ENCODE assay signal across 16 cellular contexts in genomic region chr10:86204421-86205045, GRCh38.
DNase-seq lines count a peak whose midpoint lies in the region; ATAC-seq and TF ChIP-seq lines count a peak whose summit lies in the region.
"Had no signal": no experiment of that assay in that cellular context is flagged by ENCODE, and none has a peak within 500 bp of the region (broad histone marks: within the 10 kb centered on the region; RNA-seq: fewer than 3 reads in every experiment).

No MANE protein-coding gene starts in this region.

- DNase-seq in RWPE2 (ENCODE audit: low spot score) (peak; percentile 29), posterior vena cava (ENCODE audit: low spot score) (peak; percentile 67), MM.1S (no peak)
- no peak for DNase-seq in naive thymus-derived CD8-positive, alpha-beta T cell
- DNase-seq: BE2C; CD8-positive, alpha-beta T cell; COR-L47; DMS153; DMS79 treated with DMSO at 0.1 percent for 48 hours; EL; GOT3; H9 had no signal

- H3K79me2 ChIP-seq in MM.1S (ENCODE audit: low read length), result no peaks in the 10 kb centered on the region

- H3K4me3 ChIP-seq in RWPE2 (ENCODE audit: severe bottlenecking), result no peak overlapping the region
- no peak overlapping the region for H3K4me3 ChIP-seq in MM.1S (ENCODE audit: low read length)
- H3K4me3 ChIP-seq: A549 had no signal

- H3K4me1 ChIP-seq in RWPE2 (ENCODE audit: insufficient read depth, poor library complexity, severe bottlenecking) (no peaks in the 10 kb centered on the region), MM.1S (ENCODE audit: low read length) (no peaks in the 10 kb centered on the region)
- H3K4me1 ChIP-seq: A549, BE2C had no signal

- no peaks in the 10 kb centered on the region for H3F3A ChIP-seq in MM.1S (ENCODE audit: insufficient read depth, low read length)

- H2AFZ ChIP-seq in MM.1S (ENCODE audit: low read length), result no peak overlapping the region

- no peak overlapping the region for H3K4me3 Mint-ChIP-seq in naive thymus-derived CD8-positive, alpha-beta T cell
- H3K4me3 Mint-ChIP-seq: CD8-positive, alpha-beta T cell; H9 had no signal

- H4K20me1 ChIP-seq in MM.1S (ENCODE audit: insufficient read depth, low read length), result no peaks in the 10 kb centered on the region

- H3K27ac ChIP-seq in RWPE2 (ENCODE audit: poor library complexity, severe bottlenecking) (no peak overlapping the region), angular gyrus (ENCODE audit: low read depth, low read length) (peak overlapping the region; percentile 4), MM.1S (ENCODE audit: low read length) (no peak overlapping the region)
- H3K27ac ChIP-seq: A549, C4-2B had no signal

- peaks cover 0 to 21% (median 0%) of the 10 kb centered on the region in 5 donors for H3K27me3 Mint-ChIP-seq in naive thymus-derived CD8-positive, alpha-beta T cell

- H3K9me3 ChIP-seq in RWPE2 (ENCODE audit: severe bottlenecking) (no peaks in the 10 kb centered on the region), MM.1S (replicated peaks; ENCODE audit: insufficient read depth, low read length) (no peaks in the 10 kb centered on the region)
- H3K9me3 ChIP-seq: A549, BE2C had no signal

- no peaks in the 10 kb centered on the region for H3K36me3 ChIP-seq in RWPE2 (ENCODE audit: low read depth)
- no peaks in the 10 kb centered on the region for H3K36me3 ChIP-seq in MM.1S (replicated peaks; ENCODE audit: insufficient read depth, low read length)
- H3K36me3 ChIP-seq: BE2C had no signal

- H3K27me3 ChIP-seq in RWPE2 (ENCODE audit: insufficient read depth, poor library complexity, severe bottlenecking) (no peaks in the 10 kb centered on the region), MM.1S (replicated peaks; ENCODE audit: insufficient read depth, low read length) (no peaks in the 10 kb centered on the region)
- H3K27me3 ChIP-seq: BE2C had no signal

- no peaks in the 10 kb centered on the region for H3K36me3 Mint-ChIP-seq in naive thymus-derived CD8-positive, alpha-beta T cell
- H3K36me3 Mint-ChIP-seq: CD8-positive, alpha-beta T cell had no signal

- TF ChIP-seq CTCF in RWPE2 (IDR thresholded peaks at IDR 0.05; ENCODE audit: poor library complexity, severe bottlenecking) (no peak), MM.1S (IDR thresholded peaks at IDR 0.05; ENCODE audit: low read length) (no peak)

- ATAC-seq in RWPE2 (ENCODE audit: low read depth), result no peak
- no peak for ATAC-seq in naive thymus-derived CD8-positive, alpha-beta T cell
- ATAC-seq in activated CD4-positive, CD25-positive, alpha-beta regulatory T cell treated with anti-CD3 and anti-CD28 coated beads, Interleukin-2, amount 50 U/mL, for 24 hours, result no peak
- ATAC-seq: CD8-positive, alpha-beta T cell had no signal

- intact Hi-C loops in posterior vena cava (cut with DNase I), result no loop called here

- H3K9me3 Mint-ChIP-seq in naive thymus-derived CD8-positive, alpha-beta T cell, result no peaks in the 10 kb centered on the region
- H3K9me3 Mint-ChIP-seq: CD8-positive, alpha-beta T cell; H9 had no signal

- H3K9me2 ChIP-seq in MM.1S (replicated peaks; ENCODE audit: insufficient read depth, low read length), result no peaks in the 10 kb centered on the region

- H3K9ac ChIP-seq in MM.1S (ENCODE audit: low read length), result no peak overlapping the region

- no peak overlapping the region for H3K27ac Mint-ChIP-seq in naive thymus-derived CD8-positive, alpha-beta T cell
- H3K27ac Mint-ChIP-seq: CD8-positive, alpha-beta T cell; H9 had no signal

- H3K4me1 Mint-ChIP-seq in naive thymus-derived CD8-positive, alpha-beta T cell, result no peaks in the 10 kb centered on the region

- POLR2A ChIA-PET in naive thymus-derived CD8-positive, alpha-beta T cell (lab: Charles Lee), result no interaction called here

- no peak overlapping the region for H3K4me2 ChIP-seq in MM.1S (ENCODE audit: low read depth, low read length)
- H3K4me2 ChIP-seq: A549 had no signal

Comparison
In these comparisons a context has a peak if more than half of its experiments do, and no peak if none do; other contexts are left out.
1. DNase-seq: peak in RWPE2 (single experiment) and posterior vena cava (single experiment); none in naive thymus-derived CD8-positive, alpha-beta T cell (0 of 10) and MM.1S (single experiment).